ENCODE assay signal across 27 cellular contexts in genomic region chr19:18871543-18871942, GRCh38. TPM values are rescaled to one million over a fixed set of nuclear protein-coding genes. Genes with fewer than 3 reads are reported as not detected.
DNase-seq lines count a peak whose midpoint lies in the region; ATAC-seq and TF ChIP-seq lines count a peak whose summit lies in the region.
"Had no signal": no experiment of that assay in that cellular context is flagged by ENCODE, and none has a peak within 500 bp of the region (broad histone marks: within the 10 kb centered on the region; RNA-seq: fewer than 3 reads in every experiment).

No MANE protein-coding gene starts in this region.

- H3K4me3 ChIP-seq in BLaER1 (no peak overlapping the region), HEK293 (ENCODE audit: low read depth, low read length) (no peak overlapping the region), WERI-Rb-1 (ENCODE audit: low read depth, low read length) (no peak overlapping the region), H7 (ENCODE audit: insufficient read depth, low read depth, low read length) (no peak overlapping the region), A673 (ENCODE audit: low read depth, low read length, poor library complexity, severe bottlenecking) (no peak overlapping the region)
- H3K4me3 ChIP-seq: colonic mucosa, esophagus squamous epithelium, gastrocnemius medialis, SK-N-MC, stomach, tibial nerve had no signal

- CTCF ChIA-PET in HEK293 (lab: Yijun Ruan, JAX) (interaction anchor here (0.7 to 1.6 kb wide), 3 partner anchors 8 to 15 kb away, joined by 3 to 5 read pairs (median 4); no protein-coding TSS in a partner anchor), A673 (lab: Charles Lee) (interaction anchor here (0.7 kb wide), 1 partner anchor 25 kb away, joined by 3 read pairs; no protein-coding TSS in a partner anchor)

- H4K20me1 ChIP-seq in BLaER1: peaks cover 39% of the 10 kb centered on the region

- ATAC-seq in HG03457 (IDR thresholded peaks at IDR 0.05; ENCODE audit: unreplicated experiment): no peak
- ATAC-seq: activated naive CD8-positive, alpha-beta T cell treated with anti-CD3 and anti-CD28 coated beads, Interleukin-2, amount 50 U/mL, for 24 hours; effector memory CD8-positive, alpha-beta T cell; gastrocnemius medialis; sciatic nerve had no signal

- TF ChIP-seq CTCF in HEK293 (tag by site-specific recombination; IDR thresholded peaks at IDR 0.05) (no peak), WERI-Rb-1 (IDR thresholded peaks at IDR 0.05; ENCODE audit: low read depth, low read length) (no peak), A673 (conservative IDR thresholded peaks at IDR 0.05; ENCODE audit: low read depth, low read length) (no peak)

- H3K27me3 ChIP-seq in BLaER1 (no peaks in the 10 kb centered on the region), WERI-Rb-1 (ENCODE audit: insufficient read depth, low read depth, severe bottlenecking) (no peaks in the 10 kb centered on the region), H7 (ENCODE audit: control insufficient read depth, insufficient read depth, low read length) (no peaks in the 10 kb centered on the region), A673 (replicated peaks; ENCODE audit: insufficient read depth, low read depth, low read length, poor library complexity) (no peaks in the 10 kb centered on the region)
- H3K27me3 ChIP-seq: gastrocnemius medialis, tibial nerve had no signal

- DNase-seq in WERI-Rb-1 (peak; percentile 83), inferior parietal cortex (ENCODE audit: extremely low spot score) (peak; percentile 4), GOT3 (lab: John Stamatoyannopoulos, UW) (no peak), H7 (no peak), A673 (ENCODE audit: low spot score) (no peak)
- DNase-seq: activated CD4-positive, alpha-beta T cell treated with anti-CD3 and anti-CD28 coated beads, Interleukin-2, amount 50 U/mL, for 4 hours; activated CD8-positive, alpha-beta memory T cell treated with anti-CD3 and anti-CD28 coated beads, Interleukin-2, amount 50 U/mL, for 4 hours; activated naive CD8-positive, alpha-beta T cell treated with anti-CD3 and anti-CD28 coated beads, Interleukin-2, amount 50 U/mL, for 24 hours; CD4-positive, alpha-beta T cell; colonic mucosa; effector memory CD8-positive, alpha-beta T cell; esophagus squamous epithelium; gastrocnemius medialis; H9; hippocampal formation; Kasumi-1; NCI-H187; NCI-H2171 treated with DMSO at 0.1 percent for 48 hours; posterior cingulate gyrus; stimulated activated CD4-positive, alpha-beta T cell treated with anti-CD3 and anti-CD28 coated beads, Interleukin-4, amount 100 ng/mL, for 4 hours; stomach had no signal

- H3K9me3 ChIP-seq in BLaER1: peaks cover 14% of the 10 kb centered on the region
- H3K9me3 ChIP-seq in HEK293 (ENCODE audit: control insufficient read depth, insufficient read depth, low read depth, low read length): no peaks in the 10 kb centered on the region
- H3K9me3 ChIP-seq in WERI-Rb-1 (ENCODE audit: severe bottlenecking): peaks cover under 1% of the 10 kb centered on the region
- no peaks in the 10 kb centered on the region for H3K9me3 ChIP-seq in A673 (ENCODE audit: low read depth, low read length, poor library complexity, severe bottlenecking)
- H3K9me3 ChIP-seq: colonic mucosa, esophagus squamous epithelium, gastrocnemius medialis had no signal

- intact Hi-C loops in A673 (cut with micrococcal nuclease; ENCODE audit: unreplicated experiment): no loop called here

- H3K27ac ChIP-seq in BLaER1: no peak overlapping the region
- H3K27ac ChIP-seq in HEK293 (ENCODE audit: extremely low read depth, low read depth, low read length): no peak overlapping the region
- peak overlapping the region; percentile 64 for H3K27ac ChIP-seq in WERI-Rb-1
- H3K27ac ChIP-seq in A673 (ENCODE audit: low read depth, low read length, poor library complexity, severe bottlenecking): no peak overlapping the region
- H3K27ac ChIP-seq: colonic mucosa, esophagus squamous epithelium, gastrocnemius medialis, SK-N-MC, stomach, tibial nerve had no signal

- peaks cover 34% of the 10 kb centered on the region for H3K4me1 ChIP-seq in BLaER1
- H3K4me1 ChIP-seq in HEK293 (ENCODE audit: control insufficient read depth, insufficient read depth, low read length): peaks cover 5% of the 10 kb centered on the region
- no peaks in the 10 kb centered on the region for H3K4me1 ChIP-seq in A673 (ENCODE audit: insufficient read depth, low read length, poor library complexity, severe bottlenecking)
- H3K4me1 ChIP-seq: colonic mucosa had no signal

- POLR2A ChIA-PET in HEK293 (lab: Yijun Ruan, JAX): interaction anchor here (1.2 kb wide), 1 partner anchor 8 kb away, joined by 7 read pairs; no protein-coding TSS in a partner anchor
- POLR2A ChIA-PET in A673 (lab: Charles Lee; ENCODE audit: low non-redundant PET): interaction anchor here (0.6 kb wide), 1 partner anchor 9 kb away, joined by 4 read pairs; no protein-coding TSS in a partner anchor

- H3K36me3 ChIP-seq in BLaER1: peaks cover 32% of the 10 kb centered on the region
- H3K36me3 ChIP-seq in HEK293 (ENCODE audit: control insufficient read depth in 2 of 2, insufficient read depth in 1 of 2, low read length in 2 of 2): peaks cover 4 to 46% of the 10 kb centered on the region in 2 experiments; a peak in 2 of 3 replicates
- peaks cover 37% of the 10 kb centered on the region for H3K36me3 ChIP-seq in WERI-Rb-1
- peaks cover 4% of the 10 kb centered on the region for H3K36me3 ChIP-seq in H7 (replicated peaks; ENCODE audit: control insufficient read depth, insufficient read depth, low read length)
- peaks cover 25% of the 10 kb centered on the region for H3K36me3 ChIP-seq in A673 (ENCODE audit: insufficient read depth, low read length, poor library complexity, severe bottlenecking)

- peak overlapping the region; percentile 95; the same call in 1 of the 2 replicates for H3K4me2 ChIP-seq in BLaER1

- BruUV-seq in A673 (replicated peaks; lab: Mats Ljungman, UMichigan): no TSS peak

- H3K9ac ChIP-seq in BLaER1: no peak overlapping the region

TF ChIP-seq in HEK293, 187 proteins besides CTCF, POLR2A, EP300 and RAD21:
- TF ChIP-seq MEIS1 (CRISPR knock-in tag; IDR thresholded peaks at IDR 0.05; ENCODE audit: borderline replicate concordance) (no peak), TRIM28 (IDR thresholded peaks at IDR 0.05; ENCODE audit: borderline replicate concordance, low read length) (peak; percentile 12; the same call in 1 of the 2 replicates), ZNF341 (tag by site-specific recombination; IDR thresholded peaks at IDR 0.05; ENCODE audit: low read depth) (peak; percentile 60; the same call in 1 of the 2 replicates), ZBTB8A (tag by site-specific recombination; IDR thresholded peaks at IDR 0.05) (peak; percentile 44), ZNF404 (tag by site-specific recombination; IDR thresholded peaks at IDR 0.05) (no peak), HOXD13 (CRISPR knock-in tag; IDR thresholded peaks at IDR 0.05; ENCODE audit: borderline replicate concordance) (no peak), ZNF23 (tag by site-specific recombination; IDR thresholded peaks at IDR 0.05; ENCODE audit: borderline replicate concordance) (no peak), ELK4 (IDR thresholded peaks at IDR 0.05; ENCODE audit: borderline replicate concordance, low read depth, low read length) (no peak)

RNA-seq across cellular contexts. Expression of gene CERS1, which starts 24.4 kb away (rescaled TPM):
- total RNA-seq in H7 (2014; rRNA removed; shearing (Covaris generic)): 7.8 and 8.5 TPM in 2 replicates
- total RNA-seq in A673 (2021): 10.0 and 11.4 TPM in 2 replicates
- total RNA-seq: CD4-positive, alpha-beta T cell had no signal

RNA-seq across cellular contexts. Expression of gene UPF1, which starts 39.8 kb away (rescaled TPM):
- total RNA-seq in H7 (2014; rRNA removed; shearing (Covaris generic)): 92.6 and 95.8 TPM in 2 replicates
- total RNA-seq in A673 (2021): 78.9 and 83.8 TPM in 2 replicates

RNA-seq across cellular contexts. Expression of gene COPE, which starts 47.6 kb away (rescaled TPM):
- total RNA-seq in H7 (2014; rRNA removed; shearing (Covaris generic)): 253 and 306 TPM in 2 replicates
- total RNA-seq in A673 (2021): 244 and 267 TPM in 2 replicates

RNA-seq across cellular contexts. Expression of gene DDX49, which starts 48.0 kb away (rescaled TPM):
- 44.7 and 63.1 TPM in 2 replicates for total RNA-seq in H7 (2014; rRNA removed; shearing (Covaris generic))
- total RNA-seq in A673 (2021): 61.1 and 68.8 TPM in 2 replicates

Comparison
In these comparisons a context has a peak if more than half of its experiments do, and no peak if none do; other contexts are left out.
1. DNase-seq: peak in WERI-Rb-1 (single experiment) and inferior parietal cortex (single experiment); none in GOT3 (single experiment), H7 (single experiment) and A673 (single experiment).